In genomic region chr6:132354517-132355167, GRCh38 we compare ENCODE assay signal across 1 cellular context.
TF ChIP-seq lines count a peak whose summit lies in the region.

No MANE protein-coding gene starts in this region.

TF ChIP-seq in GM23338, 12 proteins besides CTCF, POLR2A, EP300 and RAD21 (continued from another document):
- TF ChIP-seq ETS1 (IDR thresholded peaks at IDR 0.05) = no peak
- no peak for TF ChIP-seq REST (IDR thresholded peaks at IDR 0.05; ENCODE audit: unreplicated experiment)
- TF ChIP-seq JUNB (IDR thresholded peaks at IDR 0.05; ENCODE audit: unreplicated experiment) = no peak
- no peak for TF ChIP-seq CREB1 (CRISPR knock-in tag; IDR thresholded peaks at IDR 0.05; ENCODE audit: low read depth)
TF ChIP-seq in GM23338: peak in this region for 0.
